23 cellular contexts compared by ENCODE assay signal in the genomic region with DNA sequence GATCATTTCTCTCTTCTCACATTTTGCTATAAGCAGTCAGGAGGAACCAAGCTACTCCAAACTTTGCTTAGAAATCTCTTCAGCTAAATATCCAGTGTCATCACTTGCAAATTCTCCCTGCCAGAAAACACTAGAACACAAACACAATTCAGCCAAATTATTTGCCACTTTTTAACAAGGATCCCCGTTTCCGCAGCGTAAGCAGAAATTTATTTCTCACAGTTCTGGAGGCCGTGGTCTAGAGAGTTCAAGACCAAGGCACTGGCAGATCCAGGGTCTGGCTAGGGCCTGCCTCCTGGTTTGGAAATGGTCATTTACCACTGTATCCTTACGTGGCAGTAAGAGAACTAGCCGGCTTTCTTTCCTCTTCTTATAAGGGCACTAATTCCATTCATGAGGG.
"Had no signal": no experiment of that assay in that cellular context is flagged by ENCODE, and none has a peak within 500 bp of the region (broad histone marks: within the 10 kb centered on the region; RNA-seq: fewer than 3 reads in every experiment).

No MANE protein-coding gene starts in this region.

- H3K9me3 ChIP-seq: heart right ventricle, mucosa of descending colon, pancreas, sigmoid colon, spleen, tibial nerve, uterus had no signal

- H3K36me3 Mint-ChIP-seq: naive thymus-derived CD4-positive, alpha-beta T cell; natural killer cell treated with Interleukin-12 subunit alpha and Interleukin-12 subunit beta and Interleukin-15 and Interleukin-18, amount 100 ng/mL, for 72 hours; stimulated activated memory B cell treated with anti-CD40 and anti-IgM and Interleukin-4, amounts not matched to agents 10 μg/mL and 1 μg/mL and 100 μg/mL, for 72 hours; type B pancreatic cell had no signal

- H3K9me3 Mint-ChIP-seq: naive thymus-derived CD4-positive, alpha-beta T cell; natural killer cell treated with Interleukin-12 subunit alpha and Interleukin-12 subunit beta and Interleukin-15 and Interleukin-18, amount 100 ng/mL, for 72 hours; stimulated activated naive CD8-positive, alpha-beta T cell treated with anti-CD3 and anti-CD28 coated beads, Interleukin-15, amount 100 ng/mL, for 72 hours; type B pancreatic cell had no signal

- H3K27ac Mint-ChIP-seq: naive thymus-derived CD4-positive, alpha-beta T cell; natural killer cell treated with Interleukin-12 subunit alpha and Interleukin-12 subunit beta and Interleukin-15 and Interleukin-18, amount 100 ng/mL, for 72 hours; stimulated activated memory B cell treated with anti-CD40 and anti-IgM and Interleukin-4, amounts not matched to agents 10 μg/mL and 1 μg/mL and 100 μg/mL, for 72 hours; type B pancreatic cell had no signal

- DNase-seq: heart right ventricle; islet precursor cell; left ventricle myocardium inferior; midbrain; mucosa of descending colon; naive thymus-derived CD4-positive, alpha-beta T cell; pancreas; right cardiac atrium; sigmoid colon; small intestine; spleen; stimulated activated CD4-positive, alpha-beta T cell treated with anti-CD3 and anti-CD28 coated beads, Interleukin-4, amount 100 ng/mL, for 4 hours; stimulated activated CD8-positive, alpha-beta memory T cell treated with anti-CD3 and anti-CD28 coated beads, Interleukin-4, amount 100 ng/mL, for 48 hours; stimulated activated naive CD4-positive, alpha-beta T cell treated with Interleukin-2 at 50 U/mL for 16 hours; stimulated activated naive CD8-positive, alpha-beta T cell treated with anti-CD3 and anti-CD28 coated beads, Interleukin-15, amount 100 ng/mL, for 72 hours; substantia nigra; uterus had no signal

- H3K79me2 ChIP-seq: hepatocyte had no signal

- H3K4me3 ChIP-seq: heart right ventricle, hepatocyte, left ventricle myocardium inferior, lung, mucosa of descending colon, pancreas, sigmoid colon, spleen, tibial nerve, uterus had no signal

- FAIRE-seq: pancreas, small intestine had no signal

- H3K36me3 ChIP-seq: heart right ventricle, left ventricle myocardium inferior, pancreas, sigmoid colon, spleen, tibial nerve, uterus had no signal

- H3K4me1 ChIP-seq: heart right ventricle, left ventricle myocardium inferior, pancreas, sigmoid colon, spleen, tibial nerve, uterus had no signal

- H2AFZ ChIP-seq: hepatocyte had no signal

- H3K4me2 ChIP-seq: hepatocyte had no signal

- ATAC-seq: heart right ventricle; mucosa of descending colon; naive thymus-derived CD4-positive, alpha-beta T cell; natural killer cell treated with Interleukin-12 subunit alpha and Interleukin-12 subunit beta and Interleukin-15 and Interleukin-18, amount 100 ng/mL, for 72 hours; pancreas; right cardiac atrium; stimulated activated memory B cell treated with anti-CD40 and anti-IgM and Interleukin-4, amounts not matched to agents 10 μg/mL and 1 μg/mL and 100 μg/mL, for 72 hours; stimulated activated naive CD8-positive, alpha-beta T cell treated with anti-CD3 and anti-CD28 coated beads, Interleukin-15, amount 100 ng/mL, for 72 hours had no signal

- H3K4me3 Mint-ChIP-seq: naive thymus-derived CD4-positive, alpha-beta T cell; natural killer cell treated with Interleukin-12 subunit alpha and Interleukin-12 subunit beta and Interleukin-15 and Interleukin-18, amount 100 ng/mL, for 72 hours; stimulated activated memory B cell treated with anti-CD40 and anti-IgM and Interleukin-4, amounts not matched to agents 10 μg/mL and 1 μg/mL and 100 μg/mL, for 72 hours; stimulated activated naive CD8-positive, alpha-beta T cell treated with anti-CD3 and anti-CD28 coated beads, Interleukin-15, amount 100 ng/mL, for 72 hours; type B pancreatic cell had no signal

- H3K27me3 ChIP-seq: hepatocyte, pancreas, sigmoid colon, spleen, tibial nerve, uterus had no signal

- H3K27me3 Mint-ChIP-seq: stimulated activated naive CD8-positive, alpha-beta T cell treated with anti-CD3 and anti-CD28 coated beads, Interleukin-15, amount 100 ng/mL, for 72 hours; type B pancreatic cell had no signal

- H3K27ac ChIP-seq: heart right ventricle, hepatocyte, left ventricle myocardium inferior, pancreas, sigmoid colon, spleen, tibial nerve, uterus had no signal

- H3K4me1 Mint-ChIP-seq: naive thymus-derived CD4-positive, alpha-beta T cell; stimulated activated memory B cell treated with anti-CD40 and anti-IgM and Interleukin-4, amounts not matched to agents 10 μg/mL and 1 μg/mL and 100 μg/mL, for 72 hours; stimulated activated naive CD8-positive, alpha-beta T cell treated with anti-CD3 and anti-CD28 coated beads, Interleukin-15, amount 100 ng/mL, for 72 hours had no signal
